ENCODE assay signal across 8 cellular contexts in the genomic region with DNA sequence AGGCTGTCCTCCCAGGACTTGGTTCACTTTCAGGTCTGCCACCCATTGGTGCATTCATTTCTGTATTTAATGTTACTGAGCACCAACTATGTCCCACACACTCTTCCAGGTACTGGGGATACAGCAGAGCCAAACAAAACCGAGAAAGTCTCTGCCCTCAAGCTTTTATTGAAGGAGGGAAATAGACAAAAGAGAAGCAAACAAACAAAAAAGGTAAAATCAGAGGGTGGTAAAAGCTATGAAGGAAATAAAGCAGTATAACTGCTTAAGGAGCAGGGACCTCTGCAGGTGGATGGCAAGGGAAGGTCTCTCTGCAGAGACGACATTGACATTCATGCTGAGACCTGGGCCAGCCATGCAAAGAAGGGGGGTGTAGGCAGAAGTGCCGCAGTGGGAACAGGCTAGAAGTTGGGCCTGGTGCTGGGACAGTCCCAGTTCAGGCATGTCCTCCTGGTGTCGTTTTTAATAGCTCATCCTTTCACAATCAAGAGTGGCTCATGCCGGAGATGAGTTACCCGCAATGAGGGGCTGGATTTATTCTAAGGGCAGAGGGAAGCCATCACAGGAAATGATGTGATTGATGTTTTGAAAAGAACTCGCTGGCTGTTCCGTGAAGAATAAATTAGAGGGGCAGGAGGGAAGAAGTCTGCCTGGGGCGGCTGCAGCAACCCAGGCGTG.
DNase-seq lines count a peak whose midpoint lies in the region; ATAC-seq and TF ChIP-seq lines count a peak whose summit lies in the region.

No MANE protein-coding gene starts in this region.

- no peaks in the 10 kb centered on the region for H3K9me3 Mint-ChIP-seq in activated naive CD8-positive, alpha-beta T cell (ENCODE audit: low read depth)

- peak overlapping the region; percentile 75 for H3K4me2 ChIP-seq in hepatocyte

- peak overlapping the region; percentile 7 for H2AFZ ChIP-seq in hepatocyte

- no peaks in the 10 kb centered on the region for H3K9me2 ChIP-seq in hepatocyte (replicated peaks; ENCODE audit: insufficient read depth)

- H3K4me3 Mint-ChIP-seq in activated naive CD8-positive, alpha-beta T cell: peak overlapping the region; percentile 87

- peaks cover 59% of the 10 kb centered on the region for H3K4me1 Mint-ChIP-seq in activated naive CD8-positive, alpha-beta T cell (ENCODE audit: low read depth)

- no peaks in the 10 kb centered on the region for H3K9me3 ChIP-seq in hepatocyte (ENCODE audit: low read depth)

- no peaks in the 10 kb centered on the region for H3K27me3 ChIP-seq in hepatocyte

- no peak overlapping the region for H3K4me3 ChIP-seq in hepatocyte

- H3K27ac Mint-ChIP-seq in activated naive CD8-positive, alpha-beta T cell: peak overlapping the region; percentile 95

- no peaks in the 10 kb centered on the region for H3K27me3 Mint-ChIP-seq in activated naive CD8-positive, alpha-beta T cell

- DNase-seq in DMS53 (lab: John Stamatoyannopoulos, UW) (peak; percentile 68), DMS53 treated with DMSO at 0.1 percent for 48 hours (lab: John Stamatoyannopoulos, UW; ENCODE audit: unreplicated experiment) (no peak), RPMI8226 (peak; percentile 33), hepatocyte (ENCODE audit: low spot score) (no peak), smooth muscle cell of the brain vasculature (ENCODE audit: low read depth, low spot score) (peak; percentile 31), cerebellar nuclear complex (lab: John Stamatoyannopoulos, UW) (no peak)

- H3K79me2 ChIP-seq in hepatocyte: no peaks in the 10 kb centered on the region

- H3K36me3 ChIP-seq in hepatocyte (replicated peaks; ENCODE audit: insufficient read depth, low read depth): no peaks in the 10 kb centered on the region

- no peaks in the 10 kb centered on the region for H4K20me1 ChIP-seq in hepatocyte (ENCODE audit: insufficient read depth, poor library complexity, severe bottlenecking)

- TF ChIP-seq CTCF in hepatocyte (IDR thresholded peaks at IDR 0.05; ENCODE audit: poor library complexity): no peak

- peak overlapping the region; percentile 95 for H3K27ac ChIP-seq in hepatocyte

- H3K36me3 Mint-ChIP-seq in activated naive CD8-positive, alpha-beta T cell: no peaks in the 10 kb centered on the region

- peaks cover 52% of the 10 kb centered on the region for H3K4me1 ChIP-seq in hepatocyte (ENCODE audit: insufficient read depth)

- WGBS in hepatocyte (ENCODE audit: low lambda C conversion rate, missing lambda C conversion rate): 21% methylated on average over 10 of the region's 10 CpGs

- peak; percentile 36 for ATAC-seq in HG03045 (IDR thresholded peaks at IDR 0.05; ENCODE audit: unreplicated experiment)

Comparison
In these comparisons a context has a peak if more than half of its experiments do, and no peak if none do; other contexts are left out.
1. DNase-seq: peak in DMS53 (single experiment), RPMI8226 (single experiment) and smooth muscle cell of the brain vasculature (single experiment); none in DMS53 treated with DMSO at 0.1 percent for 48 hours (single experiment), hepatocyte (single experiment) and cerebellar nuclear complex (0 of 2).